ENCODE assay signal across 11 cellular contexts in the genomic region with DNA sequence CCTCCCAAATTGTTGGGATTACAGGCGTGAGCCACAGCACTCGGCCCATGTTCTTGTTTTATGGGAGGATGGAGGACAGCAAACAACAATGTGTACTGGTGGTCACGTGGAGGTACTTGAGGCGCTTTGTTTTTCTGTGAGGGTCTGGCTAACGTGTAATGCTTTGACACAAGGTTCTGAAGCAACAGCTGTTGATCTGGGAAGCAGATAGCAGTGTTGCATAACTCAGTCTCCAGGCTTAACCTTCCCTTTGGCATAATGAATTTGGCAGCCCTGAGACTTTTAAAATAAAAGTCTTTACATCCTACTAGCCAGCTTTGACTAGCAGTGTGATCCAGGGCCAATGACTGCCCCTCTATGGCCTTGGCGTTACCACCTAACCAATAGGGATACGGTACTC. TPM values are rescaled to one million over a fixed set of nuclear protein-coding genes. Genes with fewer than 3 reads are reported as not detected.
DNase-seq lines count a peak whose midpoint lies in the region; FAIRE-seq and TF ChIP-seq lines count a peak whose summit lies in the region.
"Had no signal": no experiment of that assay in that cellular context is flagged by ENCODE, and none has a peak within 500 bp of the region (broad histone marks: within the 10 kb centered on the region; RNA-seq: fewer than 3 reads in every experiment).

No MANE protein-coding gene starts in this region.

- H3K9me3 Mint-ChIP-seq in astrocyte (ENCODE audit: unreplicated experiment): peaks cover 3% of the 10 kb centered on the region

- no peaks in the 10 kb centered on the region for H3K9me2 ChIP-seq in Loucy (replicated peaks; ENCODE audit: low read depth, low read length)

- H3K9me3 ChIP-seq in Loucy (ENCODE audit: insufficient read depth, low read depth, low read length): no peaks in the 10 kb centered on the region
- H3K9me3 ChIP-seq in astrocyte (ENCODE audit: insufficient read depth, low read depth, low read length): no peaks in the 10 kb centered on the region
- no peaks in the 10 kb centered on the region for H3K9me3 ChIP-seq in neuron (ENCODE audit: low read length)
- H3K9me3 ChIP-seq: colonic mucosa had no signal

- H3K4me1 ChIP-seq in Loucy (ENCODE audit: insufficient read depth, low read length, poor library complexity, severe bottlenecking) (peaks cover 23% of the 10 kb centered on the region), astrocyte (ENCODE audit: insufficient read depth, low read length) (peaks cover 16% of the 10 kb centered on the region), neuron (ENCODE audit: insufficient read depth, low read length) (peaks cover 17% of the 10 kb centered on the region)

- H3K36me3 ChIP-seq in Loucy (ENCODE audit: insufficient read depth, low read length) (no peaks in the 10 kb centered on the region), astrocyte (ENCODE audit: insufficient read depth, low read length) (no peaks in the 10 kb centered on the region), neuron (ENCODE audit: insufficient read depth, low read length) (peaks cover 3% of the 10 kb centered on the region)
- H3K36me3 ChIP-seq: colonic mucosa had no signal

- H3K36me3 Mint-ChIP-seq in astrocyte (ENCODE audit: low read depth, unreplicated experiment): peaks cover 4% of the 10 kb centered on the region

- H3K9ac ChIP-seq in Loucy (ENCODE audit: low read depth, low read length, poor library complexity, severe bottlenecking) (peak overlapping the region; percentile 96), astrocyte (ENCODE audit: low read length) (no peak overlapping the region)

- H3K27me3 Mint-ChIP-seq in astrocyte (ENCODE audit: low read depth, unreplicated experiment): no peaks in the 10 kb centered on the region

- H3K4me2 ChIP-seq in Loucy (ENCODE audit: low read depth, low read length, poor library complexity, severe bottlenecking) (peak overlapping the region; percentile 99), astrocyte (ENCODE audit: low read length) (no peak overlapping the region)

- H3K27ac ChIP-seq in astrocyte (ENCODE audit: low read depth, low read length): no peak overlapping the region

- no peak overlapping the region for H3K27ac Mint-ChIP-seq in astrocyte (ENCODE audit: unreplicated experiment)

- peaks cover 19% of the 10 kb centered on the region for H3K4me1 Mint-ChIP-seq in astrocyte (ENCODE audit: low read depth, unreplicated experiment)

- no peak for FAIRE-seq in astrocyte (lab: Jason Lieb, UNC)

- H3K4me3 ChIP-seq in Loucy (ENCODE audit: low read length, poor library complexity, severe bottlenecking): peak overlapping the region; percentile 96
- H3K4me3 ChIP-seq in astrocyte (ENCODE audit: insufficient read depth, low read depth, low read length): no peak overlapping the region
- H3K4me3 ChIP-seq in neuron (ENCODE audit: low read length): peak overlapping the region; percentile 72

- TF ChIP-seq CTCF in Loucy (conservative IDR thresholded peaks at IDR 0.05; ENCODE audit: low read length): no peak
- TF ChIP-seq CTCF in astrocyte (IDR thresholded peaks at IDR 0.05; ENCODE audit: insufficient read depth, low read depth, low read length): no peak
- no peak for TF ChIP-seq CTCF in GM13977 (IDR thresholded peaks at IDR 0.05; ENCODE audit: extremely low read depth, insufficient read depth, missing control alignments)

- H4K20me1 ChIP-seq in Loucy (ENCODE audit: insufficient read depth, low read length, poor library complexity, severe bottlenecking): peaks cover 8% of the 10 kb centered on the region
- peaks cover 9% of the 10 kb centered on the region for H4K20me1 ChIP-seq in astrocyte (ENCODE audit: insufficient read depth, low read length)

- H3K79me2 ChIP-seq in Loucy (ENCODE audit: insufficient read depth, low read length) (peaks cover 30% of the 10 kb centered on the region), astrocyte (ENCODE audit: insufficient read depth, low read length) (peaks cover 42% of the 10 kb centered on the region)

- no peak overlapping the region for H3K4me3 Mint-ChIP-seq in astrocyte (ENCODE audit: unreplicated experiment)

- no peak overlapping the region for H2AFZ ChIP-seq in Loucy (ENCODE audit: low read length)
- peak overlapping the region; percentile 72 for H2AFZ ChIP-seq in astrocyte (ENCODE audit: low read depth, low read length)
- no peak overlapping the region for H2AFZ ChIP-seq in neuron (ENCODE audit: low read depth, low read length)

- in situ Hi-C loops in GM13977 (cut with MboI; ENCODE audit: low pct_unique_long_range_greater_than_20kb, low sequenced_read_pairs, unreplicated experiment): no loop called here

- DNase-seq in COLO668 (lab: John Stamatoyannopoulos, UW; ENCODE audit: unreplicated experiment) (peak; percentile 30), astrocyte (ENCODE audit: low read depth) (no peak), NCI-H446 (lab: John Stamatoyannopoulos, UW) (no peak), GM13977 (ENCODE audit: low spot score) (no peak), AG20443 (ENCODE audit: low spot score) (no peak)
- DNase-seq in stimulated activated CD4-positive, alpha-beta T cell treated with anti-CD3 and anti-CD28 coated beads, Interleukin-15, amount 100 ng/mL, for 24 hours: no peak
- DNase-seq: activated CD8-positive, alpha-beta memory T cell treated with anti-CD3 and anti-CD28 coated beads, Interleukin-2, amount 50 U/mL, for 48 hours; colonic mucosa; Right ventricle myocardium superior had no signal

- H3F3A ChIP-seq in Loucy (ENCODE audit: low read depth): no peaks in the 10 kb centered on the region

- H3K27me3 ChIP-seq in Loucy (ENCODE audit: insufficient read depth, low read length, poor library complexity, severe bottlenecking): no peaks in the 10 kb centered on the region
- H3K27me3 ChIP-seq in astrocyte (ENCODE audit: insufficient read depth, low read length): no peaks in the 10 kb centered on the region
- H3K27me3 ChIP-seq in neuron (ENCODE audit: insufficient read depth, low read length): no peaks in the 10 kb centered on the region
- H3K27me3 ChIP-seq: colonic mucosa had no signal

RNA-seq across cellular contexts. Expression of gene ZNF580, which starts 6.9 kb away (rescaled TPM):
- total RNA-seq in astrocyte: 35.8 and 36.6 TPM in 2 replicates

RNA-seq across cellular contexts. Expression of gene ZNF784, which starts 9.5 kb away (rescaled TPM):
- total RNA-seq in astrocyte: 5.0 and 5.3 TPM in 2 replicates

RNA-seq across cellular contexts. Expression of gene ZNF581, which starts 9.6 kb away (rescaled TPM):
- 28.4 and 30.0 TPM in 2 replicates for total RNA-seq in astrocyte

RNA-seq across cellular contexts. Expression of gene CCDC106, which starts 14.1 kb away (rescaled TPM):
- 12.2 and 12.8 TPM in 2 replicates for total RNA-seq in astrocyte

RNA-seq across cellular contexts. Expression of gene U2AF2, which starts 21.0 kb away (rescaled TPM):
- total RNA-seq in astrocyte: 183 and 194 TPM in 2 replicates
